Comparison of ENCODE assay signal across 10 cellular contexts in the genomic region with DNA sequence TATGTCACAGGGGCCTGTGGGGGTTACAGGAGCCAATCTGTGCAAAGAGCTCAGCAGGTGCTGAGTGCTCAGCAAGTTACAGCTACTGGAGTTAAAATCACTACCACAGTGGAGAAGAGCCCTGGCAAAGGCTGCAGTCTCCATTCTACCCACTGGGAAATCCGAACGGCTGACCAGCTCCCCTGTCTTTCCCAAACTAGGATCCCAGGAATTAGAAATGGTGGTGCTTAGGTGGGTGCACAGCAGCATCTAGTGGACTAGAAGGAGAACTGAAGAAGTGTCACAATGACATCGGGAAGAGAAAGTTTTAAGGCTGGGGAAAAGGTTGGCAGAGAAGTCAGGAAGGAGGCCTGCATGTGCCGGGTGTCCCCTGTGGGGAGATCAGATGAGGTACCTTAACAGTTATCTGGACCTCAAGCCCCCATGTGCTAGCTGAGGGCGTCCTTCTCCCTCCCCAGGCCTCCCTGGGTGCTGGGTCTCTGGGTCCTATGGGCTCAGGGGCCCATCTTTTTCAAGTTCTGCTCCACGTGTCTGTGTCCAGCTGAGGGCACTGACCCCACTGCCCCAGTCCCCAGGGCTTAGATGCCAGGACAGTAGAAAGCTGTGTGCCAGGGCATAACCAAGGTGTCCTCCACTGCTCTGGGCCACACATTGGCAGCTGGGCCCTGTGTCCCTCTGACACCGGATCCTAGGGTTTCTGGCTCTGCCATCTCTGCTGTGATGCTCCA. TPM values are rescaled to one million over a fixed set of nuclear protein-coding genes. Genes with fewer than 3 reads are reported as not detected.
DNase-seq lines count a peak whose midpoint lies in the region; ATAC-seq, FAIRE-seq and TF ChIP-seq lines count a peak whose summit lies in the region.
"Had no signal": no experiment of that assay in that cellular context is flagged by ENCODE, and none has a peak within 500 bp of the region (broad histone marks: within the 10 kb centered on the region; RNA-seq: fewer than 3 reads in every experiment).

No MANE protein-coding gene starts in this region.

- H3K4me3 ChIP-seq in LNCaP clone FGC (ENCODE audit: low read depth, low read length) (no peak overlapping the region), bronchial epithelial cell (ENCODE audit: low read depth, low read length) (no peak overlapping the region)

- peaks cover 3% of the 10 kb centered on the region for H3K27me3 ChIP-seq in bronchial epithelial cell (ENCODE audit: control insufficient read depth, insufficient read depth, low read length)

- DNase-seq in D341Med (ENCODE audit: low spot score) (peak; percentile 52), LNCaP clone FGC (ENCODE audit: low read depth) (no peak), bronchial epithelial cell (ENCODE audit: low read depth) (peak; percentile 20), mesenteric fat pad (ENCODE audit: low spot score) (peak; percentile 71), MV-4-11 (lab: John Stamatoyannopoulos, UW) (no peak), hippocampal formation (lab: John Stamatoyannopoulos, UW) (no peak)
- DNase-seq: activated effector memory CD4-positive, alpha-beta T cell treated with Interleukin-2 at 50 U/mL for 16 hours had no signal

- no peaks in the 10 kb centered on the region for H3K36me3 ChIP-seq in bronchial epithelial cell (ENCODE audit: control insufficient read depth, insufficient read depth, low read length)

- TF ChIP-seq CTCF in LNCaP clone FGC (IDR thresholded peaks at IDR 0.05; ENCODE audit: control insufficient read depth, extremely low read depth, insufficient read depth) (peak; percentile 55), bronchial epithelial cell (IDR thresholded peaks at IDR 0.05; ENCODE audit: insufficient read depth, low read length, severe bottlenecking) (peak; percentile 34)

- ATAC-seq in GM19328 (IDR thresholded peaks at IDR 0.05; ENCODE audit: unreplicated experiment) (no peak), GM18858 (IDR thresholded peaks at IDR 0.05; ENCODE audit: unreplicated experiment) (no peak)

- no peak for FAIRE-seq in bronchial epithelial cell (lab: Jason Lieb, UNC)

RNA-seq across cellular contexts. Expression of a gene that starts 1.9 kb away (rescaled TPM):
- total RNA-seq in bronchial epithelial cell (not detected in 2 replicates), mesenteric fat pad (not detected)
- total RNA-seq: skeletal muscle tissue had no signal

RNA-seq across cellular contexts. Expression of a gene that starts 33.4 kb away (rescaled TPM):
- total RNA-seq in bronchial epithelial cell (not detected in 2 replicates), mesenteric fat pad (0.16 TPM)

Comparison
In these comparisons a context has a peak if more than half of its experiments do, and no peak if none do; other contexts are left out.
1. DNase-seq: peak in D341Med (single experiment), bronchial epithelial cell (single experiment) and mesenteric fat pad (single experiment); none in LNCaP clone FGC (single experiment), MV-4-11 (single experiment) and hippocampal formation (0 of 2).